Comparison of ENCODE assay signal across 32 cellular contexts in the genomic region with DNA sequence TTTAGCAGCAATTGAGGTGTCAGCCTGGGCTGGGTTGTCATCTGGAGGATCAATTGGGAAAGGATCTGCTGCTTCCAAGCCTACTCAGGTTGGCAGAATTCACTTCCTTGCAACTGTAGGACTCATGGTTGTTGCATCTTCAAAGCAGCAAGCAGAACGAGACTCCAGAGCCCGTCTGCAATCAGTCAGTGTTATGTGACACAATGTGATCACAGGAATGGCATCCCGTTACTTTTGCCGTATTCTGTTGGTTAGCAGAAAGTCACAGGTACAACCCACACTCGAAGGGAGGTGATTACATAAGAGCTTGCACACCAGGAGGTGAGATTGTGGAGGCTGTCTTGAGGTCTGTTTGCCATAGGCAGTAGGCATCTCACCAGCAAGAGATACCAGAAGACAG. TPM values are rescaled to one million over a fixed set of nuclear protein-coding genes. Genes with fewer than 3 reads are reported as not detected.
"Had no signal": no experiment of that assay in that cellular context is flagged by ENCODE, and none has a peak within 500 bp of the region (broad histone marks: within the 10 kb centered on the region; RNA-seq: fewer than 3 reads in every experiment).

No MANE protein-coding gene starts in this region.

- H3K36me3 Mint-ChIP-seq: activated naive CD4-positive, alpha-beta T cell treated with anti-CD3 and anti-CD28 coated beads, Interleukin-2, amount 50 U/mL, for 72 hours; natural killer cell; T-cell had no signal

- H3K9me3 ChIP-seq: left lung, vagina had no signal

- ATAC-seq: activated naive CD4-positive, alpha-beta T cell treated with anti-CD3 and anti-CD28 coated beads, Interleukin-2, amount 50 U/mL, for 72 hours; activated T-helper 17 cell treated with anti-CD3 and anti-CD28 coated beads, Interleukin-2, amount 50 U/mL, for 72 hours; left lung; natural killer cell; right cardiac atrium; T-cell had no signal

- H3K4me1 ChIP-seq: left lung, parathyroid adenoma, tibial nerve, vagina had no signal

- H3K4me1 Mint-ChIP-seq: activated T-helper 17 cell treated with anti-CD3 and anti-CD28 coated beads, Interleukin-2, amount 50 U/mL, for 72 hours; natural killer cell; T-cell had no signal

- H3K4me3 Mint-ChIP-seq: activated T-cell treated with anti-CD3 and anti-CD28 coated beads, Interleukin-2, amount 50 U/mL, for 24 hours; activated T-helper 17 cell treated with anti-CD3 and anti-CD28 coated beads, Interleukin-2, amount 50 U/mL, for 72 hours; dendritic cell treated with granulocyte-macrophage colony-stimulating factor and Interleukin-4, amounts not matched to agents 40 ng/mL and 50 ng/mL, for 4 days; natural killer cell; stimulated activated naive CD8-positive, alpha-beta T cell treated with anti-CD3 and anti-CD28 coated beads, Interleukin-15, Interleukin-2, amounts not matched to agents 100 ng/mL and 50 ng/mL, for 24 hours; T-cell; T-helper 2 cell treated with Interferon-gamma antibody and Interleukin-4, amounts not matched to agents 5 μg/mL and 100 μg/mL, for 36 hours had no signal

- DNase-seq: activated CD4-positive, alpha-beta T cell treated with anti-CD3 and anti-CD28 coated beads for 1 hour; activated CD4-positive, alpha-beta T cell treated with anti-CD3 and anti-CD28 coated beads, Interleukin-2, amount 50 U/mL, for 4 hours; activated CD8-positive, alpha-beta memory T cell treated with anti-CD3 and anti-CD28 coated beads for 24 hours; activated CD8-positive, alpha-beta memory T cell treated with anti-CD3 and anti-CD28 coated beads, Interleukin-2, amount 50 U/mL, for 4 hours; activated T-cell treated with anti-CD3 and anti-CD28 coated beads, Interleukin-2, amount 50 U/mL, for 24 hours; aorta; brain microvascular endothelial cell; caudate nucleus; effector CD4-positive, alpha-beta T cell; erythroblast; glutamatergic neuron; hippocampal formation; left lung; midbrain; natural killer cell; right cardiac atrium; stimulated activated CD4-positive, alpha-beta T cell treated with anti-CD3 and anti-CD28 coated beads, Interleukin-1b, Interleukin-23, amount 100 ng/mL, for 48 hours; T-cell had no signal

- H3K27me3 ChIP-seq: brain microvascular endothelial cell, left lung, tibial nerve, vagina had no signal

- H3K79me2 ChIP-seq: parathyroid adenoma had no signal

- H3K4me3 ChIP-seq: left lung, lung, tibial nerve, vagina had no signal

- H3K36me3 ChIP-seq: brain microvascular endothelial cell, left lung, tibial nerve, vagina had no signal

- H3K27ac Mint-ChIP-seq: activated naive CD4-positive, alpha-beta T cell treated with anti-CD3 and anti-CD28 coated beads, Interleukin-2, amount 50 U/mL, for 72 hours; activated T-cell treated with anti-CD3 and anti-CD28 coated beads, Interleukin-2, amount 50 U/mL, for 24 hours; activated T-helper 17 cell treated with anti-CD3 and anti-CD28 coated beads, Interleukin-2, amount 50 U/mL, for 72 hours; dendritic cell treated with granulocyte-macrophage colony-stimulating factor and Interleukin-4, amounts not matched to agents 40 ng/mL and 50 ng/mL, for 4 days; natural killer cell; stimulated activated naive CD8-positive, alpha-beta T cell treated with anti-CD3 and anti-CD28 coated beads, Interleukin-15, Interleukin-2, amounts not matched to agents 100 ng/mL and 50 ng/mL, for 24 hours; T-cell; T-helper 2 cell treated with Interferon-gamma antibody and Interleukin-4, amounts not matched to agents 5 μg/mL and 100 μg/mL, for 36 hours had no signal

- H3K9me3 Mint-ChIP-seq: activated T-cell treated with anti-CD3 and anti-CD28 coated beads, Interleukin-2, amount 50 U/mL, for 24 hours; activated T-helper 17 cell treated with anti-CD3 and anti-CD28 coated beads, Interleukin-2, amount 50 U/mL, for 72 hours; dendritic cell treated with granulocyte-macrophage colony-stimulating factor and Interleukin-4, amounts not matched to agents 40 ng/mL and 50 ng/mL, for 4 days; natural killer cell; stimulated activated naive CD8-positive, alpha-beta T cell treated with anti-CD3 and anti-CD28 coated beads, Interleukin-15, Interleukin-2, amounts not matched to agents 100 ng/mL and 50 ng/mL, for 24 hours; T-cell; T-helper 2 cell treated with Interferon-gamma antibody and Interleukin-4, amounts not matched to agents 5 μg/mL and 100 μg/mL, for 36 hours had no signal

- H3K27me3 Mint-ChIP-seq: activated T-cell treated with anti-CD3 and anti-CD28 coated beads, Interleukin-2, amount 50 U/mL, for 24 hours; activated T-helper 17 cell treated with anti-CD3 and anti-CD28 coated beads, Interleukin-2, amount 50 U/mL, for 72 hours had no signal

- H3K27ac ChIP-seq: brain microvascular endothelial cell, left lung, parathyroid adenoma, tibial nerve, vagina had no signal

- H2AFZ ChIP-seq: parathyroid adenoma had no signal

RNA-seq across cellular contexts. Expression of a gene that starts 15.4 kb away (rescaled TPM):
- total RNA-seq: activated naive CD4-positive, alpha-beta T cell treated with anti-CD3 and anti-CD28 coated beads, Interleukin-2, amount 50 U/mL, for 72 hours; activated T-helper 17 cell treated with anti-CD3 and anti-CD28 coated beads, Interleukin-2, amount 50 U/mL, for 72 hours; aorta; frontal cortex; left lung; lung; natural killer cell; pulmonary artery endothelial cell; right cardiac atrium; skeletal muscle tissue; T-cell; tibial nerve; vagina had no signal
- polyA plus RNA-seq: adipose tissue, aorta, keratinocyte, lung, right cardiac atrium had no signal
